ENCODE assay signal across 13 cellular contexts in genomic region chr12:109440851-109441490, GRCh38. TPM values are rescaled to one million over a fixed set of nuclear protein-coding genes. Genes with fewer than 3 reads are reported as not detected.
A peak's percentile ranks its signal among the peaks of the same experiment; 100 is the strongest.
DNase-seq lines count a peak whose midpoint lies in the region; TF ChIP-seq lines count a peak whose summit lies in the region.
"Had no signal": no experiment of that assay in that cellular context is flagged by ENCODE, and none has a peak within 500 bp of the region (broad histone marks: within the 10 kb centered on the region; RNA-seq: fewer than 3 reads in every experiment).

No MANE protein-coding gene starts in this region.

- no peak overlapping the region for H3K4me2 ChIP-seq in hepatocyte

- H3K9me3 ChIP-seq in hepatocyte (ENCODE audit: low read depth), result no peaks in the 10 kb centered on the region
- H3K9me3 ChIP-seq: left ventricle myocardium inferior, MG63 had no signal

- no peaks in the 10 kb centered on the region for H3K79me2 ChIP-seq in hepatocyte

- DNase-seq in DMS153 treated with DMSO at 0.1 percent for 48 hours (lab: John Stamatoyannopoulos, UW; ENCODE audit: unreplicated experiment) (peak; percentile 35), NCI-H1092 (lab: John Stamatoyannopoulos, UW) (peak; percentile 1), NCI-H748 treated with DMSO at 0.1 percent for 48 hours (lab: John Stamatoyannopoulos, UW) (peak; percentile 91), hepatocyte (ENCODE audit: low spot score) (peak; percentile 27), GOT3 (lab: John Stamatoyannopoulos, UW) (no peak), A172 (ENCODE audit: low spot score) (no peak), AG20443 (ENCODE audit: low spot score) (no peak), HPDE6-E6E7 (ENCODE audit: extremely low spot score) (no peak)
- DNase-seq: left ventricle myocardium inferior; MG63; stimulated activated naive CD8-positive, alpha-beta T cell treated with anti-CD3 and anti-CD28 coated beads, Interleukin-15, amount 100 ng/mL, for 72 hours had no signal

- no peak for TF ChIP-seq CTCF in hepatocyte (IDR thresholded peaks at IDR 0.05; ENCODE audit: poor library complexity)

- no peaks in the 10 kb centered on the region for H3K9me2 ChIP-seq in hepatocyte (replicated peaks; ENCODE audit: insufficient read depth)

- 70% methylated on average over 9 of the region's 9 CpGs for WGBS in hepatocyte (ENCODE audit: low lambda C conversion rate, missing lambda C conversion rate)

- no peak overlapping the region for H3K27ac ChIP-seq in hepatocyte
- H3K27ac ChIP-seq: C4-2B, left ventricle myocardium inferior, SK-N-MC had no signal

- no peak overlapping the region for H3K4me3 ChIP-seq in hepatocyte
- H3K4me3 ChIP-seq: left ventricle myocardium inferior, MG63, SK-N-MC had no signal

- H3K4me1 ChIP-seq in hepatocyte (ENCODE audit: insufficient read depth), result no peaks in the 10 kb centered on the region

- no peaks in the 10 kb centered on the region for H3K36me3 ChIP-seq in hepatocyte (replicated peaks; ENCODE audit: insufficient read depth, low read depth)

- no peak overlapping the region for H2AFZ ChIP-seq in hepatocyte

- no peaks in the 10 kb centered on the region for H4K20me1 ChIP-seq in hepatocyte (ENCODE audit: insufficient read depth, poor library complexity, severe bottlenecking)

- no peaks in the 10 kb centered on the region for H3K27me3 ChIP-seq in hepatocyte
- H3K27me3 ChIP-seq: MG63 had no signal

RNA-seq across cellular contexts. Expression of gene KCTD10, which starts 36.1 kb away (rescaled TPM):
- 29.7 and 37.0 TPM in 2 replicates for total RNA-seq in hepatocyte
- polyA plus RNA-seq in hepatocyte, result 29.4 and 38.9 TPM in 2 replicates
- 19.6 and 53.6 TPM in 2 replicates for total RNA-seq in A172 (2014; rRNA removed; shearing (Covaris generic))

RNA-seq across cellular contexts. Expression of gene UBE3B, which starts 36.5 kb away (rescaled TPM):
- 30.5 and 35.5 TPM in 2 replicates for total RNA-seq in hepatocyte
- 20.1 and 22.7 TPM in 2 replicates for polyA plus RNA-seq in hepatocyte
- 28.4 and 30.2 TPM in 2 replicates for total RNA-seq in A172 (2014; rRNA removed; shearing (Covaris generic))

Comparison
In these comparisons a context has a peak if more than half of its experiments do, and no peak if none do; other contexts are left out.
1. DNase-seq: peak in DMS153 treated with DMSO at 0.1 percent for 48 hours (single experiment), NCI-H1092 (single experiment), NCI-H748 treated with DMSO at 0.1 percent for 48 hours (single experiment) and hepatocyte (single experiment); none in GOT3 (single experiment), A172 (single experiment), AG20443 (single experiment) and HPDE6-E6E7 (single experiment).